9 cellular contexts compared by ENCODE assay signal in genomic region chr6:35392111-35392702, GRCh38. TPM values are rescaled to one million over a fixed set of nuclear protein-coding genes. Genes with fewer than 3 reads are reported as not detected.
DNase-seq lines count a peak whose midpoint lies in the region; TF ChIP-seq lines count a peak whose summit lies in the region.
"Had no signal": no experiment of that assay in that cellular context is flagged by ENCODE, and none has a peak within 500 bp of the region (broad histone marks: within the 10 kb centered on the region; RNA-seq: fewer than 3 reads in every experiment).

No MANE protein-coding gene starts in this region.

- H3K36me3 ChIP-seq in colonic mucosa (no peaks in the 10 kb centered on the region), ovary (no peaks in the 10 kb centered on the region), OCI-LY7 (ENCODE audit: insufficient read depth, low read length) (no peaks in the 10 kb centered on the region)
- H3K36me3 ChIP-seq: uterus had no signal

- H3K79me2 ChIP-seq in OCI-LY7 (ENCODE audit: insufficient read depth, low read depth, low read length), result no peaks in the 10 kb centered on the region

- H4K20me1 ChIP-seq in OCI-LY7 (ENCODE audit: insufficient read depth, low read length), result no peaks in the 10 kb centered on the region

- peak overlapping the region in 1 of 2 donors; percentile 73 for H3K9ac ChIP-seq in colonic mucosa (ENCODE audit: low read depth in 2 of 2, low read length in 2 of 2)

- H3K27me3 ChIP-seq in colonic mucosa, result no peaks in the 10 kb centered on the region
- no peaks in the 10 kb centered on the region for H3K27me3 ChIP-seq in ovary
- H3K27me3 ChIP-seq: uterus had no signal

- no peak overlapping the region for H3K4me2 ChIP-seq in OCI-LY7 (ENCODE audit: low read length)

- H3K27ac ChIP-seq in colonic mucosa, result peak overlapping the region; percentile 86
- H3K27ac ChIP-seq in ovary, result peak overlapping the region; percentile 33 to 63
- no peak overlapping the region for H3K27ac ChIP-seq in OCI-LY7 (ENCODE audit: low read depth, low read length, poor library complexity, severe bottlenecking)
- H3K27ac ChIP-seq: uterus had no signal

- BruUV-seq in OCI-LY7 (replicated peaks; lab: Mats Ljungman, UMichigan), result no TSS peak

- H3K4me1 ChIP-seq in colonic mucosa (peaks cover 22% of the 10 kb centered on the region), ovary (ENCODE audit: insufficient read depth) (peaks cover 27% of the 10 kb centered on the region), OCI-LY7 (ENCODE audit: insufficient read depth, low read length, poor library complexity, severe bottlenecking) (peaks cover 8% of the 10 kb centered on the region)
- H3K4me1 ChIP-seq: uterus had no signal

- CTCF ChIA-PET in OCI-LY7 (lab: Charles Lee; ENCODE audit: unreplicated experiment), result no interaction called here

- WGBS in ovary, 3 donors, result 47 to 53% (median 48%) methylated on average over 12 of the region's 12 CpGs

- peak overlapping the region; percentile 4 for H3K4me3 ChIP-seq in colonic mucosa
- no peak overlapping the region for H3K4me3 ChIP-seq in ovary
- H3K4me3 ChIP-seq in OCI-LY7 (ENCODE audit: low read depth, low read length, poor library complexity, severe bottlenecking), result no peak overlapping the region
- H3K4me3 ChIP-seq: uterus had no signal

- no peaks in the 10 kb centered on the region for H3K9me2 ChIP-seq in OCI-LY7 (ENCODE audit: insufficient read depth, low read length)

- TF ChIP-seq EP300 in ovary (IDR thresholded peaks at IDR 0.05), result no peak

- DNase-seq in DMS79 treated with DMSO at 0.1 percent for 48 hours (lab: John Stamatoyannopoulos, UW), result peak; percentile 85
- peak; percentile 19 for DNase-seq in NCI-H2171 (lab: John Stamatoyannopoulos, UW)
- DNase-seq in colonic mucosa, result peak; percentile 94
- peak; percentile 51 to 77 (median 61) for DNase-seq in ovary
- no peak for DNase-seq in cerebellar nuclear complex (lab: John Stamatoyannopoulos, UW)
- DNase-seq in OCI-LY7 (ENCODE audit: low spot score), result no peak
- DNase-seq in T-helper 2 cell, result no peak
- no peak for DNase-seq in effector CD4-positive, alpha-beta T cell

- H3K9me3 ChIP-seq in colonic mucosa (no peaks in the 10 kb centered on the region), ovary (no peaks in the 10 kb centered on the region), OCI-LY7 (ENCODE audit: low read length) (no peaks in the 10 kb centered on the region)
- H3K9me3 ChIP-seq: uterus had no signal

- intact Hi-C loops in colonic mucosa (cut with DNase I), result no loop called here
- intact Hi-C loops in ovary (cut with DNase I), result no loop called here
- intact Hi-C loops in OCI-LY7 (cut with micrococcal nuclease; ENCODE audit: unreplicated experiment), result no loop called here

- POLR2A ChIA-PET in OCI-LY7 (lab: Charles Lee), result interaction anchor here (0.6 to 0.7 kb wide), 2 partner anchors 54 to 365 kb away, joined by 3 read pairs; no protein-coding TSS in a partner anchor

- no peak for TF ChIP-seq CTCF in colonic mucosa (IDR thresholded peaks at IDR 0.05)
- no peak for TF ChIP-seq CTCF in ovary (IDR thresholded peaks at IDR 0.05)
- TF ChIP-seq CTCF in OCI-LY7 (conservative IDR thresholded peaks at IDR 0.05; ENCODE audit: low read length), result no peak

- no peak overlapping the region for H2AFZ ChIP-seq in OCI-LY7 (ENCODE audit: low read length)

- no peak for TF ChIP-seq POLR2A in ovary (IDR thresholded peaks at IDR 0.05)

RNA-seq across cellular contexts. Expression of gene PPARD, which starts 49.8 kb away (rescaled TPM):
- total RNA-seq in colonic mucosa (10 to 100 TPM; 38.1 to 41.8 TPM), ovary (10 to 100 TPM in 6 of 7 donors, 1 to 10 TPM in 1; 7.9 to 55.9 (median 25.9) TPM), OCI-LY7 (2022) (11.9 and 13.1 TPM in 2 replicates)
- 10 to 100 TPM in 1 of 2 donors, 1 to 10 TPM in 1; 8.2 to 22.3 TPM for polyA plus RNA-seq in ovary
- total RNA-seq in OCI-LY7 (2014; rRNA removed; shearing (Covaris generic)), result 4.6 and 6.1 TPM in 2 replicates

RNA-seq across cellular contexts. Expression of gene FANCE, which starts 59.9 kb away (rescaled TPM):
- total RNA-seq in colonic mucosa, result 10 to 100 TPM in 1 of 2 donors, 1 to 10 TPM in 1; 3.7 to 10.7 TPM
- 10 to 100 TPM in 2 of 7 donors, 1 to 10 TPM in 5; 5.3 to 12.2 (median 9.3) TPM for total RNA-seq in ovary
- 1 to 10 TPM; 5.3 to 7.4 TPM for polyA plus RNA-seq in ovary
- 12.4 and 14.4 TPM in 2 replicates for total RNA-seq in OCI-LY7 (2014; rRNA removed; shearing (Covaris generic))
- total RNA-seq in OCI-LY7 (2022), result 17.4 and 19.9 TPM in 2 replicates

Comparison
In these comparisons a context has a peak if more than half of its experiments do, and no peak if none do; other contexts are left out.
1. DNase-seq: peak in DMS79 treated with DMSO at 0.1 percent for 48 hours (single experiment), NCI-H2171 (single experiment), colonic mucosa (single experiment) and ovary (5 of 5); none in cerebellar nuclear complex (0 of 2), OCI-LY7 (single experiment), T-helper 2 cell (0 of 5) and effector CD4-positive, alpha-beta T cell (single experiment).